ENCODE assay signal across 2 cellular contexts in genomic region chr1:26019641-26020315, GRCh38.
TF ChIP-seq lines count a peak whose summit lies in the region.

No MANE protein-coding gene starts in this region.

TF ChIP-seq in SK-N-SH, 30 proteins besides CTCF, POLR2A, EP300 and RAD21 (continued from another document):
- TF ChIP-seq PBX3 (IDR thresholded peaks at IDR 0.05) (no peak), JUND (IDR thresholded peaks at IDR 0.05) (no peak), MXI1 (IDR thresholded peaks at IDR 0.05; ENCODE audit: low read depth, low read length) (no peak), ZBTB33 (IDR thresholded peaks at IDR 0.05; ENCODE audit: borderline replicate concordance, low read depth) (no peak), IRF3 (IDR thresholded peaks at IDR 0.05; ENCODE audit: low read depth, low read length) (no peak), EZH2phosphoT487 (IDR thresholded peaks at IDR 0.05; ENCODE audit: borderline replicate concordance, low read depth) (no peak), GABPA (IDR thresholded peaks at IDR 0.05; ENCODE audit: low read depth) (no peak), TEAD4 (IDR thresholded peaks at IDR 0.05; ENCODE audit: borderline replicate concordance, insufficient read depth) (no peak), USF1 (IDR thresholded peaks at IDR 0.05; ENCODE audit: borderline replicate concordance, low read depth) (no peak), RFX5 (IDR thresholded peaks at IDR 0.05; ENCODE audit: low read length) (no peak), SIN3A (IDR thresholded peaks at IDR 0.05; ENCODE audit: borderline replicate concordance, low read depth, low read length) (no peak), CHD2 (IDR thresholded peaks at IDR 0.05; ENCODE audit: low read length, partially characterized antibody) (no peak), NFIC (IDR thresholded peaks at IDR 0.05; ENCODE audit: borderline replicate concordance) (no peak), YY1 (IDR thresholded peaks at IDR 0.05; ENCODE audit: low read depth) (no peak), REST (IDR thresholded peaks at IDR 0.05; ENCODE audit: low read depth, low read length) (no peak), ELF1 (IDR thresholded peaks at IDR 0.05) (no peak), TCF12 (IDR thresholded peaks at IDR 0.05) (no peak), FOXM1 (IDR thresholded peaks at IDR 0.05; ENCODE audit: low read depth) (no peak), RCOR1 (IDR thresholded peaks at IDR 0.05; ENCODE audit: low read length) (no peak)

TF ChIP-seq in SK-N-SH treated with all-trans-retinoic acid at 6 μM for 48 hours, 23 proteins besides CTCF, POLR2A, EP300 and RAD21 (continued from another document):
- TF ChIP-seq TOX (CRISPR knock-in tag; IDR thresholded peaks at IDR 0.05; ENCODE audit: borderline replicate concordance) (no peak), ARNTL (CRISPR knock-in tag; IDR thresholded peaks at IDR 0.05; ENCODE audit: borderline replicate concordance, low read depth) (no peak), PPARA (CRISPR knock-in tag; IDR thresholded peaks at IDR 0.05; ENCODE audit: borderline replicate concordance) (no peak), ISL1 (CRISPR knock-in tag; IDR thresholded peaks at IDR 0.05) (no peak), CREB5 (CRISPR knock-in tag; IDR thresholded peaks at IDR 0.05; ENCODE audit: low read depth) (no peak), ZNF70 (CRISPR knock-in tag; IDR thresholded peaks at IDR 0.05) (no peak), ESRRG (CRISPR knock-in tag; IDR thresholded peaks at IDR 0.05) (no peak), ZFP30 (CRISPR knock-in tag; IDR thresholded peaks at IDR 0.05) (no peak), TSHZ2 (CRISPR knock-in tag; IDR thresholded peaks at IDR 0.05) (no peak), OSR1 (CRISPR knock-in tag; IDR thresholded peaks at IDR 0.05) (no peak), TCF4 (CRISPR knock-in tag; IDR thresholded peaks at IDR 0.05; ENCODE audit: borderline replicate concordance) (no peak), BACH2 (CRISPR knock-in tag; IDR thresholded peaks at IDR 0.05; ENCODE audit: borderline replicate concordance) (no peak), CSDC2 (CRISPR knock-in tag; IDR thresholded peaks at IDR 0.05) (no peak), ZFP3 (CRISPR knock-in tag; IDR thresholded peaks at IDR 0.05) (no peak), GLIS3 (CRISPR knock-in tag; IDR thresholded peaks at IDR 0.05) (no peak)
